Comparison of ENCODE assay signal across 1 cellular context in genomic region chr2:219253753-219254589, GRCh38.
TF ChIP-seq lines count a peak whose summit lies in the region.

TUBA4A (minus strand) TSS chr2:219253918; CDS start chr2:219253858, 60 bp downstream.

TF ChIP-seq in GM23338, 12 proteins besides CTCF, POLR2A, EP300 and RAD21 (continued from another document):
- TF ChIP-seq, protein P1, sequence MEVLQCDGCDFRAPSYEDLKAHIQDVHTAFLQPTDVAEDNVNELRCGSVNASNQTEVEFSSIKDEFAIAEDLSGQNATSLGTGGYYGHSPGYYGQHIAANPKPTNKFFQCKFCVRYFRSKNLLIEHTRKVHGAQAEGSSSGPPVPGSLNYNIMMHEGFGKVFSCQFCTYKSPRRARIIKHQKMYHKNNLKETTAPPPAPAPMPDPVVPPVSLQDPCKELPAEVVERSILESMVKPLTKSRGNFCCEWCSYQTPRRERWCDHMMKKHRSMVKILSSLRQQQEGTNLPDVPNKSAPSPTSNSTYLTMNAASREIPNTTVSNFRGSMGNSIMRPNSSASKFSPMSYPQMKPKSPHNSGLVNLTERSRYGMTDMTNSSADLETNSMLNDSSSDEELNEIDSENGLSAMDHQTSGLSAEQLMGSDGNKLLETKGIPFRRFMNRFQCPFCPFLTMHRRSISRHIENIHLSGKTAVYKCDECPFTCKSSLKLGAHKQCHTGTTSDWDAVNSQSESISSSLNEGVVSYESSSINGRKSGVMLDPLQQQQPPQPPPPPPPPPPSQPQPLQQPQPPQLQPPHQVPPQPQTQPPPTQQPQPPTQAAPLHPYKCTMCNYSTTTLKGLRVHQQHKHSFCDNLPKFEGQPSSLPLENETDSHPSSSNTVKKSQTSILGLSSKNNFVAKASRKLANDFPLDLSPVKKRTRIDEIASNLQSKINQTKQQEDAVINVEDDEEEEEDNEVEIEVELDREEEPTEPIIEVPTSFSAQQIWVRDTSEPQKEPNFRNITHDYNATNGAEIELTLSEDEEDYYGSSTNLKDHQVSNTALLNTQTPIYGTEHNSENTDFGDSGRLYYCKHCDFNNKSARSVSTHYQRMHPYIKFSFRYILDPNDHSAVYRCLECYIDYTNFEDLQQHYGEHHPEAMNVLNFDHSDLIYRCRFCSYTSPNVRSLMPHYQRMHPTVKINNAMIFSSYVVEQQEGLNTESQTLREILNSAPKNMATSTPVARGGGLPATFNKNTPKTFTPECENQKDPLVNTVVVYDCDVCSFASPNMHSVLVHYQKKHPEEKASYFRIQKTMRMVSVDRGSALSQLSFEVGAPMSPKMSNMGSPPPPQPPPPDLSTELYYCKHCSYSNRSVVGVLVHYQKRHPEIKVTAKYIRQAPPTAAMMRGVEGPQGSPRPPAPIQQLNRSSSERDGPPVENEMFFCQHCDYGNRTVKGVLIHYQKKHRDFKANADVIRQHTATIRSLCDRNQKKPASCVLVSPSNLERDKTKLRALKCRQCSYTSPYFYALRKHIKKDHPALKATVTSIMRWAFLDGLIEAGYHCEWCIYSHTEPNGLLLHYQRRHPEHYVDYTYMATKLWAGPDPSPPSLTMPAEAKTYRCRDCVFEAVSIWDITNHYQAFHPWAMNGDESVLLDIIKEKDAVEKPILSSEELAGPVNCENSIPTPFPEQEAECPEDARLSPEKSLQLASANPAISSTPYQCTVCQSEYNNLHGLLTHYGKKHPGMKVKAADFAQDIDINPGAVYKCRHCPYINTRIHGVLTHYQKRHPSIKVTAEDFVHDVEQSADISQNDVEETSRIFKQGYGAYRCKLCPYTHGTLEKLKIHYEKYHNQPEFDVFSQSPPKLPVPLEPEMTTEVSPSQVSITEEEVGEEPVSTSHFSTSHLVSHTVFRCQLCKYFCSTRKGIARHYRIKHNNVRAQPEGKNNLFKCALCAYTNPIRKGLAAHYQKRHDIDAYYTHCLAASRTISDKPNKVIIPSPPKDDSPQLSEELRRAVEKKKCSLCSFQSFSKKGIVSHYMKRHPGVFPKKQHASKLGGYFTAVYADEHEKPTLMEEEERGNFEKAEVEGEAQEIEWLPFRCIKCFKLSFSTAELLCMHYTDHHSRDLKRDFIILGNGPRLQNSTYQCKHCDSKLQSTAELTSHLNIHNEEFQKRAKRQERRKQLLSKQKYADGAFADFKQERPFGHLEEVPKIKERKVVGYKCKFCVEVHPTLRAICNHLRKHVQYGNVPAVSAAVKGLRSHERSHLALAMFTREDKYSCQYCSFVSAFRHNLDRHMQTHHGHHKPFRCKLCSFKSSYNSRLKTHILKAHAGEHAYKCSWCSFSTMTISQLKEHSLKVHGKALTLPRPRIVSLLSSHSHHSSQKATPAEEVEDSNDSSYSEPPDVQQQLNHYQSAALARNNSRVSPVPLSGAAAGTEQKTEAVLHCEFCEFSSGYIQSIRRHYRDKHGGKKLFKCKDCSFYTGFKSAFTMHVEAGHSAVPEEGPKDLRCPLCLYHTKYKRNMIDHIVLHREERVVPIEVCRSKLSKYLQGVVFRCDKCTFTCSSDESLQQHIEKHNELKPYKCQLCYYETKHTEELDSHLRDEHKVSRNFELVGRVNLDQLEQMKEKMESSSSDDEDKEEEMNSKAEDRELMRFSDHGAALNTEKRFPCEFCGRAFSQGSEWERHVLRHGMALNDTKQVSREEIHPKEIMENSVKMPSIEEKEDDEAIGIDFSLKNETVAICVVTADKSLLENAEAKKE (CRISPR knock-in tag; IDR thresholded peaks at IDR 0.05), result no peak
